ENCODE assay signal across 16 cellular contexts in the genomic region with DNA sequence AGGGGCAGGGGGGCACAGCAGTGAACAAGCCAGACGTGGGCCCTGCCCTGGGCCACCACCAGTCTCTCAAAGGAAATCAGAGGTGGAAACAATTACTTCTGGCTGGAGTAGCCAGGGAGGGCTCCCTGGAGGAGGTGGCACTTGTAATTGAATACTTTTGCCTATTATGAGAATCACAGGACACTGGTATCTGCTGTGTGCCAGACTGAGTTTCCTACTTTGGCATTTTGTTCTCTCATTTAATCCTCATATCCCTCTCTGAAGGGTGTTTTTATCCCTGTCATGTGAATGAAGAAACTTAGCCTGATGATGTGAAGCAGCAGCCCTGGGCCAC. TPM values are rescaled to one million over a fixed set of nuclear protein-coding genes. Genes with fewer than 3 reads are reported as not detected.
DNase-seq lines count a peak whose midpoint lies in the region; ATAC-seq and TF ChIP-seq lines count a peak whose summit lies in the region.
"Had no signal": no experiment of that assay in that cellular context is flagged by ENCODE, and none has a peak within 500 bp of the region (broad histone marks: within the 10 kb centered on the region; RNA-seq: fewer than 3 reads in every experiment).

No MANE protein-coding gene starts in this region.

- TF ChIP-seq POLR2A in tibial nerve (IDR thresholded peaks at IDR 0.05), result no peak

- H3K27ac ChIP-seq in heart right ventricle (peak overlapping the region; percentile 74 to 94 (median 88)), cingulate gyrus (ENCODE audit: low read depth, low read length) (peak overlapping the region; percentile 60), neural progenitor cell (no peak overlapping the region), tibial nerve (peak overlapping the region; percentile 25 to 87 (median 66))
- no peak overlapping the region for H3K27ac ChIP-seq in CD8-positive, alpha-beta memory T cell (ENCODE audit: low read depth, low read length)
- H3K27ac ChIP-seq: HL-60 had no signal

- 27 to 32% methylated on average over 1 of the region's 1 CpG for WGBS in heart right ventricle, 2 donors
- 7 to 25% methylated on average over 1 of the region's 1 CpG for WGBS in tibial nerve, 2 donors

- no peak for TF ChIP-seq CTCF in heart right ventricle (IDR thresholded peaks at IDR 0.05)
- TF ChIP-seq CTCF in neural progenitor cell (IDR thresholded peaks at IDR 0.05), result no peak
- TF ChIP-seq CTCF in tibial nerve (IDR thresholded peaks at IDR 0.05), result no peak
- no peak for TF ChIP-seq CTCF in Calu3 (IDR thresholded peaks at IDR 0.05; ENCODE audit: unreplicated experiment)

- H3K79me2 ChIP-seq in neural progenitor cell (ENCODE audit: low read depth), result no peaks in the 10 kb centered on the region

- peaks cover 100% of the 10 kb centered on the region for H4K20me1 ChIP-seq in neural progenitor cell (ENCODE audit: low read depth)

- peaks cover 0 to 36% (median 0%) of the 10 kb centered on the region in 7 donors for H3K27me3 ChIP-seq in heart right ventricle
- H3K27me3 ChIP-seq in neural progenitor cell, result peaks cover 46% of the 10 kb centered on the region
- peaks cover 0 to 23% of the 10 kb centered on the region in 2 donors for H3K27me3 ChIP-seq in tibial nerve
- peaks cover 7% of the 10 kb centered on the region for H3K27me3 ChIP-seq in CD8-positive, alpha-beta memory T cell (ENCODE audit: insufficient read depth, low read length, poor library complexity, severe bottlenecking)

- H3K4me1 ChIP-seq in heart right ventricle (peaks cover 10 to 84% (median 50%) of the 10 kb centered on the region in 9 donors), neural progenitor cell (peaks cover 87% of the 10 kb centered on the region), tibial nerve (peaks cover 0 to 96% (median 43%) of the 10 kb centered on the region in 4 donors)
- no peaks in the 10 kb centered on the region for H3K4me1 ChIP-seq in CD8-positive, alpha-beta memory T cell (ENCODE audit: insufficient read depth, low read length)

- no peak overlapping the region for H2AFZ ChIP-seq in neural progenitor cell (replicated peaks)

- no peak for TF ChIP-seq EP300 in tibial nerve (IDR thresholded peaks at IDR 0.05)

- peak overlapping the region; percentile 81 for H3K4me2 ChIP-seq in neural progenitor cell

- peaks cover 59% of the 10 kb centered on the region for H3F3A ChIP-seq in neural progenitor cell (ENCODE audit: low read depth)

- intact Hi-C loops in heart right ventricle (cut with DNase I) (loop anchor here in 1 of 10 donors (5.0 kb wide), 2 partner anchors 36 to 204 kb away; no protein-coding TSS in a partner anchor), left cardiac atrium (cut with DNase I) (loop anchor here in 1 of 2 donors (2.0 kb wide), 1 partner anchor 54 kb away; no protein-coding TSS in a partner anchor), Calu3 (cut with micrococcal nuclease; ENCODE audit: unreplicated experiment) (no loop called here)

- H3K4me1 Mint-ChIP-seq in neural progenitor cell, result peaks cover 63% of the 10 kb centered on the region
- no peaks in the 10 kb centered on the region for H3K4me1 Mint-ChIP-seq in CD8-positive, alpha-beta memory T cell
- peaks cover 8% of the 10 kb centered on the region for H3K4me1 Mint-ChIP-seq in Calu3 (ENCODE audit: low read depth, unreplicated experiment)

- no peaks in the 10 kb centered on the region for H3K36me3 Mint-ChIP-seq in neural progenitor cell
- H3K36me3 Mint-ChIP-seq in CD8-positive, alpha-beta memory T cell, result no peaks in the 10 kb centered on the region
- H3K36me3 Mint-ChIP-seq in Calu3 (ENCODE audit: insufficient read depth, unreplicated experiment), result no peaks in the 10 kb centered on the region
- H3K36me3 Mint-ChIP-seq: CD4-positive, CD25-positive, alpha-beta regulatory T cell had no signal

- H3K9me3 Mint-ChIP-seq in neural progenitor cell (no peaks in the 10 kb centered on the region), Calu3 (ENCODE audit: low read depth, unreplicated experiment) (no peaks in the 10 kb centered on the region)
- no peaks in the 10 kb centered on the region for H3K9me3 Mint-ChIP-seq in CD8-positive, alpha-beta memory T cell

- BruUV-seq in Calu3 (replicated peaks; lab: Mats Ljungman, UMichigan), result no TSS peak

- DNase-seq in heart right ventricle (no peak), left cardiac atrium (no peak), neural progenitor cell (ENCODE audit: low spot score) (no peak), tibial nerve (ENCODE audit: low spot score in 2 of 2) (no peak), Calu3 (no peak)
- DNase-seq in activated CD4-positive, alpha-beta T cell treated with anti-CD3 and anti-CD28 coated beads, Interleukin-2, amount 50 U/mL, for 1 hour, result no peak
- no peak for DNase-seq in CD8-positive, alpha-beta memory T cell
- DNase-seq: AML-193; CD4-positive, CD25-positive, alpha-beta regulatory T cell; DMS79; KBM-7; NCI-H1694 treated with DMSO at 0.1 percent for 48 hours; NK-92 treated with Interleukin-12 subunit alpha and Interleukin-12 subunit beta, amount 100 ng/mL, for 24 hours; OCI-M1 had no signal

- H3K4me3 ChIP-seq in heart right ventricle (no peak overlapping the region), neural progenitor cell (no peak overlapping the region), tibial nerve (no peak overlapping the region)
- H3K4me3 ChIP-seq in CD8-positive, alpha-beta memory T cell (ENCODE audit: low read length), result no peak overlapping the region

- H3K27ac Mint-ChIP-seq in neural progenitor cell (no peak overlapping the region), Calu3 (ENCODE audit: unreplicated experiment) (no peak overlapping the region)
- peak overlapping the region in 1 of 8 donors; percentile 85 for H3K27ac Mint-ChIP-seq in CD8-positive, alpha-beta memory T cell

- POLR2A ChIA-PET in CD8-positive, alpha-beta memory T cell (lab: Charles Lee), result no interaction called here

- H3K27me3 Mint-ChIP-seq in neural progenitor cell (ENCODE audit: insufficient read depth, low read depth), result peaks cover 2% of the 10 kb centered on the region
- H3K27me3 Mint-ChIP-seq in CD8-positive, alpha-beta memory T cell, result peaks cover 5 to 27% of the 10 kb centered on the region in 2 donors
- H3K27me3 Mint-ChIP-seq in Calu3 (ENCODE audit: unreplicated experiment), result peaks cover 35% of the 10 kb centered on the region

- H3K9ac ChIP-seq in neural progenitor cell, result no peak overlapping the region

- CTCF ChIA-PET in CD8-positive, alpha-beta memory T cell (lab: Charles Lee), result no interaction called here
- CTCF ChIA-PET in Calu3 (lab: Charles Lee), result no interaction called here

- H3K9me3 ChIP-seq in heart right ventricle (no peaks in the 10 kb centered on the region), neural progenitor cell (ENCODE audit: low read depth) (no peaks in the 10 kb centered on the region), tibial nerve (no peaks in the 10 kb centered on the region)
- H3K9me3 ChIP-seq in CD8-positive, alpha-beta memory T cell (ENCODE audit: low read length), result no peaks in the 10 kb centered on the region

- H3K36me3 ChIP-seq in heart right ventricle (no peaks in the 10 kb centered on the region), neural progenitor cell (no peaks in the 10 kb centered on the region), tibial nerve (no peaks in the 10 kb centered on the region)
- H3K36me3 ChIP-seq in CD8-positive, alpha-beta memory T cell (ENCODE audit: insufficient read depth, low read length), result no peaks in the 10 kb centered on the region

- ATAC-seq in heart right ventricle, result no peak
- ATAC-seq in left cardiac atrium, result no peak

- H3K4me3 Mint-ChIP-seq in neural progenitor cell (no peak overlapping the region), Calu3 (ENCODE audit: low read depth, unreplicated experiment) (no peak overlapping the region)
- H3K4me3 Mint-ChIP-seq in CD8-positive, alpha-beta memory T cell, result no peak overlapping the region
- H3K4me3 Mint-ChIP-seq: CD4-positive, CD25-positive, alpha-beta regulatory T cell had no signal

RNA-seq across cellular contexts. Expression of gene FAM222A, which starts 7.2 kb away (rescaled TPM):
- 10 to 100 TPM in 5 of 10 donors, 1 to 10 TPM in 5; 3.4 to 26.0 (median 8.6) TPM for total RNA-seq in heart right ventricle
- 1 to 10 TPM; 2.7 to 6.2 TPM for polyA plus RNA-seq in heart right ventricle
- total RNA-seq in left cardiac atrium, result 10 to 100 TPM; 14.5 to 21.8 TPM
- total RNA-seq in neural progenitor cell (ENCODE audit: low replicate concordance), result 2.5 and 10.6 TPM in 2 replicates
- 1 to 10 TPM; 1.3 to 3.3 (median 1.9) TPM for total RNA-seq in tibial nerve
- total RNA-seq in CD8-positive, alpha-beta memory T cell, result 1 to 10 TPM; 2.0 to 3.0 TPM
- polyA plus RNA-seq in CD8-positive, alpha-beta memory T cell, result 0.32 TPM
- total RNA-seq in Calu3 (2022), result 2.4 and 3.1 TPM in 2 replicates

Comparison
In these comparisons a context has a peak if more than half of its experiments do, and no peak if none do; other contexts are left out.
1. H3K27ac ChIP-seq: peak in heart right ventricle (10 of 10), cingulate gyrus (single experiment) and tibial nerve (4 of 4); none in neural progenitor cell (single experiment) and CD8-positive, alpha-beta memory T cell (single experiment).